Comparison of ENCODE assay signal across 1 cellular context in genomic region chr3:109952924-109953323, GRCh38.
TF ChIP-seq lines count a peak whose summit lies in the region.

No MANE protein-coding gene starts in this region.

TF ChIP-seq in GM23338, 12 proteins besides CTCF, POLR2A, EP300 and RAD21 (continued from another document):
- no peak for TF ChIP-seq ZNF462 (CRISPR knock-in tag; IDR thresholded peaks at IDR 0.05)
